2 cellular contexts compared by ENCODE assay signal in genomic region chr3:16485024-16485992, GRCh38.
A peak's percentile ranks its signal among the peaks of the same experiment; 100 is the strongest.
TF ChIP-seq lines count a peak whose summit lies in the region.

No MANE protein-coding gene starts in this region.

TF ChIP-seq in endothelial cell of umbilical vein, 7 proteins besides CTCF, POLR2A, EP300 and RAD21 (continued from another document):
- no peak for TF ChIP-seq MAX (IDR thresholded peaks at IDR 0.05; ENCODE audit: insufficient read depth, insufficient read length)
- peak; percentile 12 for TF ChIP-seq JUN (IDR thresholded peaks at IDR 0.05; ENCODE audit: borderline replicate concordance, insufficient read depth, insufficient read length, low read depth)
- TF ChIP-seq POLR2AphosphoS5 (IDR thresholded peaks at IDR 0.05; ENCODE audit: insufficient read depth, low read depth, low read length) = no peak

TF ChIP-seq in GM23338, 12 proteins besides CTCF, POLR2A, EP300 and RAD21:
- no peak for TF ChIP-seq ETS1 (IDR thresholded peaks at IDR 0.05)
- TF ChIP-seq REST (IDR thresholded peaks at IDR 0.05; ENCODE audit: unreplicated experiment) = no peak
- TF ChIP-seq ZNF462 (CRISPR knock-in tag; IDR thresholded peaks at IDR 0.05) = no peak
- no peak for TF ChIP-seq EZH2phosphoT487 (IDR thresholded peaks at IDR 0.05; ENCODE audit: unreplicated experiment)
- no peak for TF ChIP-seq ZNF114 (CRISPR knock-in tag; IDR thresholded peaks at IDR 0.05)
- TF ChIP-seq CREB1 (CRISPR knock-in tag; IDR thresholded peaks at IDR 0.05; ENCODE audit: low read depth) = no peak
- TF ChIP-seq NANOG (IDR thresholded peaks at IDR 0.05; ENCODE audit: borderline replicate concordance) = no peak
- no peak for TF ChIP-seq STAT1 (IDR thresholded peaks at IDR 0.05; ENCODE audit: unreplicated experiment)
- TF ChIP-seq ZNF331 (CRISPR knock-in tag; IDR thresholded peaks at IDR 0.05; ENCODE audit: low read depth) = no peak
- TF ChIP-seq JUNB (IDR thresholded peaks at IDR 0.05; ENCODE audit: unreplicated experiment) = no peak
- TF ChIP-seq POLR2AphosphoS5 (IDR thresholded peaks at IDR 0.05; ENCODE audit: low read depth) = no peak
- no peak for TF ChIP-seq EZH2 (IDR thresholded peaks at IDR 0.05; ENCODE audit: low read depth, unreplicated experiment)
